9 cellular contexts compared by ENCODE assay signal in genomic region chr1:31643976-31644559, GRCh38. TPM values are rescaled to one million over a fixed set of nuclear protein-coding genes. Genes with fewer than 3 reads are reported as not detected.
DNase-seq lines count a peak whose midpoint lies in the region; ATAC-seq and TF ChIP-seq lines count a peak whose summit lies in the region.
"Had no signal": no experiment of that assay in that cellular context is flagged by ENCODE, and none has a peak within 500 bp of the region (broad histone marks: within the 10 kb centered on the region; RNA-seq: fewer than 3 reads in every experiment).

No MANE protein-coding gene starts in this region.

- TF ChIP-seq CTCF in CD8-positive, alpha-beta T cell (IDR thresholded peaks at IDR 0.05): no peak
- TF ChIP-seq CTCF in MCF 10A (IDR thresholded peaks at IDR 0.05; ENCODE audit: unreplicated experiment): no peak

- H3K27ac Mint-ChIP-seq in CD8-positive, alpha-beta T cell: peak overlapping the region; percentile 100
- peak overlapping the region; percentile 100 for H3K27ac Mint-ChIP-seq in MCF 10A (ENCODE audit: low read depth, unreplicated experiment)

- H3K4me1 ChIP-seq in CD8-positive, alpha-beta T cell (ENCODE audit: insufficient read depth, low read length): peaks cover 35% of the 10 kb centered on the region
- H3K4me1 ChIP-seq in mucosa of stomach (ENCODE audit: control insufficient read depth, insufficient read depth, low read length): peaks cover 16% of the 10 kb centered on the region

- H3K4me3 Mint-ChIP-seq in CD8-positive, alpha-beta T cell: peak overlapping the region; percentile 100
- peak overlapping the region; percentile 89 for H3K4me3 Mint-ChIP-seq in MCF 10A (ENCODE audit: unreplicated experiment)

- no TSS peak for BruUV-seq in MCF 10A (replicated peaks; lab: Mats Ljungman, UMichigan)

- no peaks in the 10 kb centered on the region for H3K27me3 Mint-ChIP-seq in CD8-positive, alpha-beta T cell (ENCODE audit: low read depth)
- no peaks in the 10 kb centered on the region for H3K27me3 Mint-ChIP-seq in MCF 10A (ENCODE audit: insufficient read depth, unreplicated experiment)

- POLR2A ChIA-PET in CD8-positive, alpha-beta T cell (lab: Charles Lee): interaction anchor here (0.7 to 1.2 kb wide), 3 partner anchors 9 to 428 kb away, joined by 3 to 4 read pairs (median 3); no protein-coding TSS in a partner anchor
- POLR2A ChIA-PET in MCF 10A (lab: Yijun Ruan, JAX): interaction anchor here (0.7 to 12.3 kb wide), 22 partner anchors 9 to 320 kb away, joined by 3 to 207 read pairs (median 4); no protein-coding TSS in a partner anchor

- no peak for DNase-seq in CD8-positive, alpha-beta T cell
- DNase-seq in MCF 10A (ENCODE audit: unreplicated experiment) (no peak), DMS79 treated with DMSO at 0.1 percent for 48 hours (lab: John Stamatoyannopoulos, UW) (no peak), 8988T (no peak), DMS114 treated with DMSO at 0.1 percent for 48 hours (lab: John Stamatoyannopoulos, UW; ENCODE audit: unreplicated experiment) (no peak)
- DNase-seq in stimulated activated CD4-positive, alpha-beta T cell treated with anti-CD3 and anti-CD28 coated beads, Interleukin-15, amount 100 ng/mL, for 24 hours: no peak

- no peaks in the 10 kb centered on the region for H3K36me3 ChIP-seq in CD8-positive, alpha-beta T cell (ENCODE audit: insufficient read depth, low read length)
- no peaks in the 10 kb centered on the region for H3K36me3 ChIP-seq in mucosa of stomach (ENCODE audit: control insufficient read depth, insufficient read depth, low read length)

- no peaks in the 10 kb centered on the region for H3K27me3 ChIP-seq in CD8-positive, alpha-beta T cell (ENCODE audit: insufficient read depth, low read length)
- H3K27me3 ChIP-seq in mucosa of stomach (ENCODE audit: control insufficient read depth, insufficient read depth, low read length): no peaks in the 10 kb centered on the region

- peak overlapping the region; percentile 85 for H3K9ac ChIP-seq in mucosa of stomach (ENCODE audit: low read length)

- no peaks in the 10 kb centered on the region for H3K9me3 Mint-ChIP-seq in CD8-positive, alpha-beta T cell
- H3K9me3 Mint-ChIP-seq in MCF 10A (ENCODE audit: unreplicated experiment): no peaks in the 10 kb centered on the region

- peak; percentile 55 for ATAC-seq in CD8-positive, alpha-beta T cell
- peak; percentile 12 for ATAC-seq in HG03558 (IDR thresholded peaks at IDR 0.05; ENCODE audit: extremely low read depth, unreplicated experiment)

- peak overlapping the region; percentile 99 for H3K27ac ChIP-seq in CD8-positive, alpha-beta T cell (ENCODE audit: low read depth, low read length)

- H3K4me3 ChIP-seq in CD8-positive, alpha-beta T cell (ENCODE audit: low read depth, low read length): peak overlapping the region; percentile 97
- H3K4me3 ChIP-seq in mucosa of stomach (ENCODE audit: low read length): peak overlapping the region; percentile 76

- CTCF ChIA-PET in CD8-positive, alpha-beta T cell (lab: Charles Lee): interaction anchor here (1.5 to 1.8 kb wide), 2 partner anchors 20 to 146 kb away, joined by 3 to 5 read pairs; no protein-coding TSS in a partner anchor
- CTCF ChIA-PET in MCF 10A (lab: Yijun Ruan, JAX): interaction anchor here (0.8 to 1.2 kb wide), 3 partner anchors 19 to 250 kb away, joined by 3 read pairs; no protein-coding TSS in a partner anchor

- H3K4me1 Mint-ChIP-seq in CD8-positive, alpha-beta T cell (ENCODE audit: low read depth): peaks cover 40% of the 10 kb centered on the region
- no peaks in the 10 kb centered on the region for H3K4me1 Mint-ChIP-seq in MCF 10A (ENCODE audit: insufficient read depth, unreplicated experiment)

- intact Hi-C loops in CD8-positive, alpha-beta T cell (cut with DNase I, micrococcal nuclease): loop anchor here (1.0 to 10.0 kb wide), 12 partner anchors 117 to 1481 kb away; partner anchors contain the start of genes BSDC1 (in 2 of the 2), ADGRB2 (in 1 of the 2), CCDC28B (in 1 of the 2) and LAPTM5 (in 1 of the 2)
- intact Hi-C loops in MCF 10A (cut with micrococcal nuclease): no loop called here

- H3K9me3 ChIP-seq in CD8-positive, alpha-beta T cell (ENCODE audit: low read length): no peaks in the 10 kb centered on the region
- H3K9me3 ChIP-seq in mucosa of stomach (ENCODE audit: control insufficient read depth, low read length): no peaks in the 10 kb centered on the region

- peaks cover 12% of the 10 kb centered on the region for H3K36me3 Mint-ChIP-seq in CD8-positive, alpha-beta T cell
- peaks cover 8% of the 10 kb centered on the region for H3K36me3 Mint-ChIP-seq in MCF 10A (ENCODE audit: insufficient read depth, unreplicated experiment)

RNA-seq across cellular contexts. Expression of gene PEF1, which starts 0.6 kb away (rescaled TPM):
- total RNA-seq in CD8-positive, alpha-beta T cell: 10 to 100 TPM; 35.8 to 36.6 TPM
- 56.7 and 61.1 TPM in 2 replicates for total RNA-seq in MCF 10A (2022)

RNA-seq across cellular contexts. Expression of gene HCRTR1, which starts 26.6 kb away (rescaled TPM):
- not detected for total RNA-seq in CD8-positive, alpha-beta T cell
- total RNA-seq in MCF 10A (2022): not detected in 2 replicates
- total RNA-seq: LHCN-M2 had no signal

RNA-seq across cellular contexts. Expression of gene COL16A1, which starts 59.7 kb away (rescaled TPM):
- under 1 TPM in 1 of 2 experiments, not detected in 1; 0.92 TPM for total RNA-seq in CD8-positive, alpha-beta T cell
- total RNA-seq in MCF 10A (2022): 42.1 and 49.1 TPM in 2 replicates

Comparison
In these comparisons a context has a peak if more than half of its experiments do, and no peak if none do; other contexts are left out.
1. RNA of gene COL16A1, which starts 59.7 kb away (total RNA-seq): 42.1 to 49.1 TPM in MCF 10A; 0.92 TPM in CD8-positive, alpha-beta T cell; every median in the first group is over 10 times any median in the second.